In genomic region chr14:35470775-35471174, GRCh38 we compare ENCODE assay signal across 10 cellular contexts.
DNase-seq lines count a peak whose midpoint lies in the region; ATAC-seq and TF ChIP-seq lines count a peak whose summit lies in the region.
"Had no signal": no experiment of that assay in that cellular context is flagged by ENCODE, and none has a peak within 500 bp of the region (broad histone marks: within the 10 kb centered on the region; RNA-seq: fewer than 3 reads in every experiment).

No MANE protein-coding gene starts in this region.

- no peak for TF ChIP-seq CTCF in cardiac fibroblast (IDR thresholded peaks at IDR 0.05; ENCODE audit: low read depth, low read length)
- TF ChIP-seq CTCF in GM20000 (IDR thresholded peaks at IDR 0.05; ENCODE audit: extremely low read depth, missing control alignments): no peak

- no peak overlapping the region for H3K4me3 ChIP-seq in cardiac fibroblast (replicated peaks in 1 of 2; ENCODE audit: low read depth in 2 of 2, low read length in 2 of 2)

- ATAC-seq in HG02885 (IDR thresholded peaks at IDR 0.05; ENCODE audit: poor library complexity, unreplicated experiment): no peak

- DNase-seq in GM03348 (ENCODE audit: low spot score) (peak; percentile 37), NCI-H69 (lab: John Stamatoyannopoulos, UW) (peak; percentile 85), cardiac fibroblast (ENCODE audit: low read depth in 2 of 2) (peak; percentile 26 to 50), myocyte (ENCODE audit: low read depth) (peak; percentile 46), NCI-H1048 (lab: John Stamatoyannopoulos, UW) (no peak), T-helper 2 cell (no peak), GM20000 (ENCODE audit: low spot score) (no peak)
- DNase-seq: anterior cingulate cortex, NCI-H2081 had no signal

Comparison
In these comparisons a context has a peak if more than half of its experiments do, and no peak if none do; other contexts are left out.
1. DNase-seq: peak in GM03348 (single experiment), NCI-H69 (single experiment), cardiac fibroblast (2 of 2) and myocyte (single experiment); none in NCI-H1048 (single experiment), T-helper 2 cell (0 of 5) and GM20000 (single experiment).